Comparison of ENCODE assay signal across 21 cellular contexts in genomic region chr15:87219650-87220615, GRCh38.
A peak's percentile ranks its signal among the peaks of the same experiment; 100 is the strongest.
DNase-seq lines count a peak whose midpoint lies in the region; ATAC-seq and TF ChIP-seq lines count a peak whose summit lies in the region.
"Had no signal": no experiment of that assay in that cellular context is flagged by ENCODE, and none has a peak within 500 bp of the region (broad histone marks: within the 10 kb centered on the region; RNA-seq: fewer than 3 reads in every experiment).

No MANE protein-coding gene starts in this region.

- peak; percentile 32 for DNase-seq in A172 (ENCODE audit: low spot score)
- peak; percentile 32 for DNase-seq in GM04504 (ENCODE audit: low read depth)
- peak; percentile 71 for DNase-seq in RWPE2 (ENCODE audit: low spot score)
- peak; percentile 12 for DNase-seq in fibroblast of mammary gland (ENCODE audit: low read depth)
- DNase-seq in superior temporal gyrus (ENCODE audit: extremely low spot score) = no peak
- DNase-seq in osteocyte (ENCODE audit: extremely low spot score, unreplicated experiment) = no peak
- DNase-seq in NCI-H2227 (lab: John Stamatoyannopoulos, UW; ENCODE audit: unreplicated experiment) = no peak
- no peak for DNase-seq in natural killer cell
- DNase-seq: activated CD8-positive, alpha-beta T cell treated with anti-CD3 and anti-CD28 coated beads for 36 hours; activated naive CD4-positive, alpha-beta T cell treated with anti-CD3 and anti-CD28 coated beads, Interleukin-2, amount 50 U/mL, for 16 hours; activated T-cell treated with anti-CD3 and anti-CD28 coated beads, Interleukin-2, amount 50 U/mL, for 1 hour; GF-D8; GOT3; NCI-H1092 treated with DMSO at 0.1 percent for 48 hours; NCI-H510A treated with DMSO at 0.1 percent for 48 hours; pancreas; right lobe of liver had no signal

- H3K36me3 Mint-ChIP-seq in osteocyte (ENCODE audit: unreplicated experiment) = no peaks in the 10 kb centered on the region
- no peaks in the 10 kb centered on the region for H3K36me3 Mint-ChIP-seq in natural killer cell

- H3K27me3 ChIP-seq in RWPE2 (ENCODE audit: insufficient read depth, poor library complexity, severe bottlenecking) = no peaks in the 10 kb centered on the region
- H3K27me3 ChIP-seq: ascending aorta, pancreas, right lobe of liver, suprapubic skin had no signal

- H3K4me3 ChIP-seq in RWPE2 (ENCODE audit: severe bottlenecking) (no peak overlapping the region), fibroblast of mammary gland (ENCODE audit: control insufficient read depth, low read depth, low read length) (no peak overlapping the region)
- H3K4me3 ChIP-seq: ascending aorta, pancreas, right lobe of liver, suprapubic skin had no signal

- H3K4me1 ChIP-seq in RWPE2 (ENCODE audit: insufficient read depth, poor library complexity, severe bottlenecking) = peaks cover 15% of the 10 kb centered on the region
- H3K4me1 ChIP-seq: ascending aorta, pancreas, right lobe of liver, suprapubic skin had no signal

- no peak overlapping the region for H3K27ac Mint-ChIP-seq in osteocyte (ENCODE audit: unreplicated experiment)
- no peak overlapping the region for H3K27ac Mint-ChIP-seq in natural killer cell
- H3K27ac Mint-ChIP-seq: activated CD8-positive, alpha-beta T cell treated with anti-CD3 and anti-CD28 coated beads for 36 hours had no signal

- peak; percentile 85 for ATAC-seq in RWPE2 (ENCODE audit: low read depth)
- no peak for ATAC-seq in natural killer cell
- ATAC-seq: activated CD8-positive, alpha-beta T cell treated with anti-CD3 and anti-CD28 coated beads for 36 hours; pancreas; right lobe of liver had no signal

- peak overlapping the region; percentile 45 for H3K27ac ChIP-seq in RWPE2 (ENCODE audit: poor library complexity, severe bottlenecking)
- H3K27ac ChIP-seq: ascending aorta, C4-2B, KMS-11, pancreas, right lobe of liver, suprapubic skin had no signal

- H3K27me3 Mint-ChIP-seq in osteocyte (ENCODE audit: unreplicated experiment) (no peaks in the 10 kb centered on the region), natural killer cell (ENCODE audit: low read depth in 2 of 2) (no peaks in the 10 kb centered on the region)

- TF ChIP-seq CTCF in RWPE2 (IDR thresholded peaks at IDR 0.05; ENCODE audit: poor library complexity, severe bottlenecking) (no peak), fibroblast of mammary gland (conservative IDR thresholded peaks at IDR 0.05; ENCODE audit: control insufficient read depth, insufficient read depth, low read depth, low read length) (no peak), osteocyte (IDR thresholded peaks at IDR 0.05) (no peak), natural killer cell (IDR thresholded peaks at IDR 0.05) (no peak)

- H3K36me3 ChIP-seq in RWPE2 (ENCODE audit: low read depth) = no peaks in the 10 kb centered on the region
- H3K36me3 ChIP-seq: ascending aorta, pancreas, right lobe of liver, suprapubic skin had no signal

- H3K4me3 Mint-ChIP-seq in osteocyte (ENCODE audit: unreplicated experiment) (no peak overlapping the region), natural killer cell (no peak overlapping the region)
- H3K4me3 Mint-ChIP-seq: activated CD8-positive, alpha-beta T cell treated with anti-CD3 and anti-CD28 coated beads for 36 hours had no signal

- no peaks in the 10 kb centered on the region for H3K9me3 ChIP-seq in RWPE2 (ENCODE audit: severe bottlenecking)
- H3K9me3 ChIP-seq: ascending aorta, pancreas, right lobe of liver, suprapubic skin had no signal

- intact Hi-C loops in natural killer cell (cut with micrococcal nuclease) = no loop called here

- H3K4me1 Mint-ChIP-seq in osteocyte (ENCODE audit: unreplicated experiment) = no peaks in the 10 kb centered on the region
- H3K4me1 Mint-ChIP-seq in natural killer cell = no peaks in the 10 kb centered on the region

- H3K9me3 Mint-ChIP-seq in osteocyte (ENCODE audit: unreplicated experiment) (peaks cover 46% of the 10 kb centered on the region), natural killer cell (peaks cover 14 to 15% of the 10 kb centered on the region in 2 donors)

Comparison
In these comparisons a context has a peak if more than half of its experiments do, and no peak if none do; other contexts are left out.
1. DNase-seq: peak in A172 (single experiment), GM04504 (single experiment), RWPE2 (single experiment) and fibroblast of mammary gland (single experiment); none in superior temporal gyrus (single experiment), osteocyte (single experiment), NCI-H2227 (single experiment) and natural killer cell (single experiment).